11 cellular contexts compared by ENCODE assay signal in the genomic region with DNA sequence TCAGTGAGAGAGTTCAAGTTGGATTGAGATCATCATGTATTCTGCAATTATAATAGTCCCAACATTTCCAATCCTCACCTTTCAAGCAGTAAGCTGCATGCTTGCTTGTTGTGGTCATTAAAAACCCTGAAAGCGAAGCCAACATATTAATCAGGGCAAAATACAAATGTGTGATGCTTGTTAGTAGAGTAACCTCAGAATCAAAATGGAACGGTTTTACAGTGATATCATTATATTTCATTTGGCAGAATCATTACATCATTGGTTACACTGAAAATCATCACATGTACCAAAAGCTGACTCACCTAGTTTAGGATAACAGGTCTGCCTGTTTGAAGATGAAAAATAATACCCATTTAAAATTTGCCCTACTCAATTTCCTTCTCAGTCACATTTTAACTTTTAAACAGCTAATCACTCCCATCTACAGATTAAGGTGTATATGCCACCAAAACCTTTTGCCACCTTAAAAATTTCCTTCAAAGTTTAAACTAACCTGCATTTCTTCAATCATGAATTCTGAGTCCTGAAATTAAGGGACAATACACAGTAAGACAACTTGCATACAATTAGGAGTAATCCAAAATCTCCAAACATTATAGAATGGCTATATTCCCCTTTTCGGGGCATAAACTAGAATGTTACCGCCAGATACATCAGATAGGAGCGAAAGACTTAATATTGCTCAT. TPM values are rescaled to one million over a fixed set of nuclear protein-coding genes. Genes with fewer than 3 reads are reported as not detected.
DNase-seq lines count a peak whose midpoint lies in the region; ATAC-seq and TF ChIP-seq lines count a peak whose summit lies in the region.
"Had no signal": no experiment of that assay in that cellular context is flagged by ENCODE, and none has a peak within 500 bp of the region (broad histone marks: within the 10 kb centered on the region; RNA-seq: fewer than 3 reads in every experiment).

No MANE protein-coding gene starts in this region.

- no peak for DNase-seq in activated CD4-positive, alpha-beta T cell treated with anti-CD3 and anti-CD28 coated beads for 36 hours
- DNase-seq in activated CD4-positive, alpha-beta T cell treated with anti-CD3 and anti-CD28 coated beads, Interleukin-2, amount 50 U/mL, for 4 hours = no peak
- DNase-seq in PC-3 (no peak), retinal pigment epithelial cell (ENCODE audit: low read depth) (no peak), putamen (ENCODE audit: low spot score) (no peak)
- DNase-seq: anterior cingulate cortex, left colon had no signal

- H3K4me1 Mint-ChIP-seq in activated CD4-positive, alpha-beta T cell treated with anti-CD3 and anti-CD28 coated beads for 36 hours = peaks cover 34% of the 10 kb centered on the region

- H3K27me3 ChIP-seq in PC-3 (ENCODE audit: low read length) (no peaks in the 10 kb centered on the region), ectodermal cell (ENCODE audit: control insufficient read depth, insufficient read depth, low read length, poor library complexity, severe bottlenecking) (no peaks in the 10 kb centered on the region)

- CTCF ChIA-PET in activated CD4-positive, alpha-beta T cell treated with anti-CD3 and anti-CD28 coated beads for 36 hours (lab: Charles Lee) = interaction anchor here (0.6 to 1.5 kb wide), 2 partner anchors 435 to 1322 kb away, joined by 4 read pairs; no protein-coding TSS in a partner anchor
- CTCF ChIA-PET in PC-3 (lab: Charles Lee) = no interaction called here

- H3F3A ChIP-seq in PC-3 (ENCODE audit: low read length, unreplicated experiment) = peaks cover 35% of the 10 kb centered on the region

- H3K9me2 ChIP-seq in PC-3 (replicated peaks; ENCODE audit: low read length) = no peaks in the 10 kb centered on the region

- H3K36me3 ChIP-seq in PC-3 (ENCODE audit: low read depth, low read length) = peaks cover 51% of the 10 kb centered on the region
- peaks cover 32% of the 10 kb centered on the region for H3K36me3 ChIP-seq in ectodermal cell (ENCODE audit: control insufficient read depth, insufficient read depth, low read length)

- no peak for ATAC-seq in activated CD4-positive, alpha-beta T cell treated with anti-CD3 and anti-CD28 coated beads for 36 hours
- no peak for ATAC-seq in PC-3
- ATAC-seq in GM18868 (IDR thresholded peaks at IDR 0.05; ENCODE audit: unreplicated experiment) = no peak
- ATAC-seq in GM21529 (IDR thresholded peaks at IDR 0.05; ENCODE audit: unreplicated experiment) = no peak
- ATAC-seq: left colon had no signal

- POLR2A ChIA-PET in activated CD4-positive, alpha-beta T cell treated with anti-CD3 and anti-CD28 coated beads for 36 hours (lab: Charles Lee) = interaction anchor here (0.6 to 2.1 kb wide), 5 partner anchors 13 to 388 kb away, joined by 3 to 12 read pairs (median 3); partner anchors contain the start of genes CENPL, DARS2, PRDX6 and RC3H1
- POLR2A ChIA-PET in PC-3 (lab: Charles Lee; ENCODE audit: unreplicated experiment) = no interaction called here

- H3K4me2 ChIP-seq in PC-3 (ENCODE audit: low read length) = peak overlapping the region; percentile 99

- no peak overlapping the region for H3K27ac ChIP-seq in PC-3 (ENCODE audit: low read length)
- H3K27ac ChIP-seq in ectodermal cell (ENCODE audit: insufficient read depth, low read depth, low read length, poor library complexity, severe bottlenecking) = no peak overlapping the region

- WGBS in ectodermal cell, 2 experiments = 94 to 96% methylated on average over 5 of the region's 5 CpGs

- intact Hi-C loops in activated CD4-positive, alpha-beta T cell treated with anti-CD3 and anti-CD28 coated beads for 36 hours (cut with DNase I, micrococcal nuclease) = loop anchor here in 1 of 2 experiments (10.0 kb wide), 2 partner anchors 1160 to 1330 kb away; partner anchors contain the start of genes KIAA0040 and MRPS14
- intact Hi-C loops in PC-3 (cut with micrococcal nuclease) = no loop called here

- peak overlapping the region; percentile 100 for H3K4me3 ChIP-seq in PC-3 (ENCODE audit: low read length)
- H3K4me3 ChIP-seq in ectodermal cell (ENCODE audit: insufficient read depth, low read depth, low read length) = peak overlapping the region; percentile 14
- H3K4me3 ChIP-seq in retinal pigment epithelial cell (ENCODE audit: low read length) = peak overlapping the region; percentile 99

- H3K9me3 Mint-ChIP-seq in activated CD4-positive, alpha-beta T cell treated with anti-CD3 and anti-CD28 coated beads for 36 hours (ENCODE audit: low read depth) = no peaks in the 10 kb centered on the region

- no peak overlapping the region for H3K9ac ChIP-seq in PC-3 (ENCODE audit: low read length)

- H3K79me2 ChIP-seq in PC-3 (ENCODE audit: low read length) = peaks cover 29% of the 10 kb centered on the region

- no peaks in the 10 kb centered on the region for H3K27me3 Mint-ChIP-seq in activated CD4-positive, alpha-beta T cell treated with anti-CD3 and anti-CD28 coated beads for 36 hours

- H3K9me3 ChIP-seq in PC-3 (ENCODE audit: low read length) (no peaks in the 10 kb centered on the region), ectodermal cell (ENCODE audit: control insufficient read depth, low read length) (no peaks in the 10 kb centered on the region)

- peaks cover 16% of the 10 kb centered on the region for H3K4me1 ChIP-seq in PC-3 (ENCODE audit: insufficient read depth, low read length)
- H3K4me1 ChIP-seq in ectodermal cell (ENCODE audit: control insufficient read depth, insufficient read depth, low read length) = peaks cover 12% of the 10 kb centered on the region

- BruUV-seq in PC-3 (replicated peaks; lab: Mats Ljungman, UMichigan) = no TSS peak

- peaks cover 44% of the 10 kb centered on the region for H4K20me1 ChIP-seq in PC-3 (ENCODE audit: low read length)

- TF ChIP-seq CTCF in PC-3 (conservative IDR thresholded peaks at IDR 0.05; ENCODE audit: low read depth, low read length) (no peak), retinal pigment epithelial cell (conservative IDR thresholded peaks at IDR 0.05; ENCODE audit: low read depth, low read length) (no peak)

- peak overlapping the region; percentile 91 for H3K4me3 Mint-ChIP-seq in activated CD4-positive, alpha-beta T cell treated with anti-CD3 and anti-CD28 coated beads for 36 hours

- H3K27ac Mint-ChIP-seq in activated CD4-positive, alpha-beta T cell treated with anti-CD3 and anti-CD28 coated beads for 36 hours = peak overlapping the region; percentile 97

- peaks cover 63% of the 10 kb centered on the region for H3K36me3 Mint-ChIP-seq in activated CD4-positive, alpha-beta T cell treated with anti-CD3 and anti-CD28 coated beads for 36 hours (ENCODE audit: low read depth)

- no peak overlapping the region for H2AFZ ChIP-seq in PC-3 (ENCODE audit: low read length)

RNA-seq across cellular contexts. Expression of gene GAS5, which starts 3.5 kb away (rescaled TPM):
- 1,000 to 10,000 TPM in 1 of 2 experiments, 100 to 1,000 TPM in 1; 878 to 1,203 TPM for total RNA-seq in activated CD4-positive, alpha-beta T cell treated with anti-CD3 and anti-CD28 coated beads for 36 hours
- 99.2 and 112 TPM in 2 replicates for total RNA-seq in PC-3 (2014; rRNA removed)
- polyA plus RNA-seq in ectodermal cell (2013, experiment 1 of 4) = 586 TPM
- polyA plus RNA-seq in ectodermal cell (2013, experiment 2 of 4) = 627 TPM
- 622 TPM for polyA plus RNA-seq in ectodermal cell (2013, experiment 3 of 4)
- 679 TPM for polyA plus RNA-seq in ectodermal cell (2013, experiment 4 of 4)

RNA-seq across cellular contexts. Expression of gene ZBTB37, which starts 3.9 kb away (rescaled TPM):
- total RNA-seq in activated CD4-positive, alpha-beta T cell treated with anti-CD3 and anti-CD28 coated beads for 36 hours = 1 to 10 TPM; 7.7 to 7.9 TPM
- 0.58 and 1.5 TPM in 2 replicates for total RNA-seq in PC-3 (2014; rRNA removed)
- 7.9 TPM for polyA plus RNA-seq in ectodermal cell (2013, experiment 1 of 4)
- polyA plus RNA-seq in ectodermal cell (2013, experiment 2 of 4) = 9.0 TPM
- 4.8 TPM for polyA plus RNA-seq in ectodermal cell (2013, experiment 3 of 4)
- 5.8 TPM for polyA plus RNA-seq in ectodermal cell (2013, experiment 4 of 4)

RNA-seq across cellular contexts. Expression of gene CENPL, which starts 39.6 kb away (rescaled TPM):
- total RNA-seq in activated CD4-positive, alpha-beta T cell treated with anti-CD3 and anti-CD28 coated beads for 36 hours = 10 to 100 TPM; 26.1 to 27.2 TPM
- 92.8 and 108 TPM in 2 replicates for total RNA-seq in PC-3 (2014; rRNA removed)
- 21.2 TPM for polyA plus RNA-seq in ectodermal cell (2013, experiment 1 of 4)
- polyA plus RNA-seq in ectodermal cell (2013, experiment 2 of 4) = 26.0 TPM
- 15.1 TPM for polyA plus RNA-seq in ectodermal cell (2013, experiment 3 of 4)
- 17.7 TPM for polyA plus RNA-seq in ectodermal cell (2013, experiment 4 of 4)

RNA-seq across cellular contexts. Expression of gene DARS2, which starts 39.9 kb away (rescaled TPM):
- total RNA-seq in activated CD4-positive, alpha-beta T cell treated with anti-CD3 and anti-CD28 coated beads for 36 hours = 10 to 100 TPM; 57.2 to 62.0 TPM
- 71.8 and 77.3 TPM in 2 replicates for total RNA-seq in PC-3 (2014; rRNA removed)
- polyA plus RNA-seq in ectodermal cell (2013, experiment 1 of 4) = 29.8 TPM
- 32.9 TPM for polyA plus RNA-seq in ectodermal cell (2013, experiment 2 of 4)
- polyA plus RNA-seq in ectodermal cell (2013, experiment 3 of 4) = 23.6 TPM
- polyA plus RNA-seq in ectodermal cell (2013, experiment 4 of 4) = 26.3 TPM

RNA-seq across cellular contexts. Expression of gene SERPINC1, which starts 52.8 kb away (rescaled TPM):
- total RNA-seq in activated CD4-positive, alpha-beta T cell treated with anti-CD3 and anti-CD28 coated beads for 36 hours = under 1 TPM in 1 of 2 experiments, not detected in 1; 0.25 TPM
- total RNA-seq in PC-3 (2014; rRNA removed) = not detected in 2 replicates
- not detected for polyA plus RNA-seq in ectodermal cell (2013, experiment 1 of 4)
- not detected for polyA plus RNA-seq in ectodermal cell (2013, experiment 2 of 4)
- not detected for polyA plus RNA-seq in ectodermal cell (2013, experiment 3 of 4)
- not detected for polyA plus RNA-seq in ectodermal cell (2013, experiment 4 of 4)
- total RNA-seq: SK-MEL-5 had no signal

Comparison
In these comparisons a context has a peak if more than half of its experiments do, and no peak if none do; other contexts are left out.
1. H3K4me3 ChIP-seq: peak in every context shown above with its lines; median percentile 100 in PC-3; 99 in retinal pigment epithelial cell; 14 in ectodermal cell.